In the genomic region with DNA sequence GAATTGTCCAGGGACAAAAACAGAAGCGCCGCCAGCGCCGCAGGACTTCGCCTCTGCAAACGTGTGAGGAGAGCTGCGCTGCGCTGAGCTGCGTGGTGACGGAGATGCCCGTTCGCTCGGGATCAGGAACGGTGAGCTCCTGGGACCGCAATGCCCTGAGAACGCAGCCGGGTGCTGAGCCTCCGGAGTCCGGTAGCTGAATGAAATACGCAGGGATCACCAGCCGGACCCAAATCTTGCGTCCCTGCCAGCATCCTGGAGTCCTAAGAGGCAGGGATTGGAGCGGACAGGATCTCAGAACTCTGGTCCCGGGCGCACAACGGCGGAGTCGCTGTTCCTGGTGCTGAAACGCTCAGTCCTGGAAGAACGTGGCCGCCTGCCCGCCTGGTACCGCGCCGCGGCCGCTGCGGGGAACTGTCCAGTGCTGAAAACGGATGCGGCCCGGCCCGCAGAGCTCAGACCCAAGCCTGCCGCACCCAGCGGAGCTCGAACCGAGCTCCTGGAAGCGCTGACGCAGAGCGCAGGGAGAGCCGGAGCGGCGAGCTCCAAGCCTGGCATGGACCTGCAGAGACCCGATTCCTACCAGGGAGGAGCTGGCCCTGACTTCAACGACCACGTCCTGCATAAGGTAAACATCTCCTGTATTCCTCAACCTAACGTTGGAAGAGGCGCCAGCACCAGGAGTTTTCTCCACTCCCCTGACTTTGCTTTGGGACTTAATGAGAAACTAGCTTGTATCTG, we compare ENCODE assay signal across 8 cellular contexts. TPM values are rescaled to one million over a fixed set of nuclear protein-coding genes. Genes with fewer than 3 reads are reported as not detected.
DNase-seq lines count a peak whose midpoint lies in the region; ATAC-seq and TF ChIP-seq lines count a peak whose summit lies in the region.

No MANE protein-coding gene starts in this region.

- no peak overlapping the region for H3K27ac Mint-ChIP-seq in activated naive CD4-positive, alpha-beta T cell treated with anti-CD3 and anti-CD28 coated beads for 36 hours

- 17 to 29% methylated on average over 2 to 43 of the region's 57 CpGs for WGBS in upper lobe of left lung, 2 donors

- H3K27ac ChIP-seq in RWPE1: no peak overlapping the region
- no peak overlapping the region for H3K27ac ChIP-seq in upper lobe of left lung

- H3K4me1 Mint-ChIP-seq in activated naive CD4-positive, alpha-beta T cell treated with anti-CD3 and anti-CD28 coated beads for 36 hours (ENCODE audit: low read depth): no peaks in the 10 kb centered on the region

- POLR2A ChIA-PET in RWPE1 (lab: Yijun Ruan, JAX; ENCODE audit: low non-redundant PET): no interaction called here

- intact Hi-C loops in activated naive CD4-positive, alpha-beta T cell treated with anti-CD3 and anti-CD28 coated beads for 36 hours (cut with micrococcal nuclease): loop anchor here (5.0 kb wide), 1 partner anchor 66 kb away; a partner anchor contains a TSS
- intact Hi-C loops in Right ventricle myocardium superior (cut with DNase I): no loop called here

- no peak for TF ChIP-seq CTCF in RWPE1 (conservative IDR thresholded peaks at IDR 0.05; ENCODE audit: low read depth)
- TF ChIP-seq CTCF in upper lobe of left lung (IDR thresholded peaks at IDR 0.05): peak in 1 of 6 experiments; percentile 9

- DNase-seq in ELF-1 (ENCODE audit: low read depth, low spot score) (peak; percentile 96), RWPE1 (ENCODE audit: low spot score) (peak; percentile 68), Right ventricle myocardium superior (peak; percentile 88), pons (ENCODE audit: low spot score) (peak; percentile 12), upper lobe of left lung (peak; percentile 83 to 94), NCI-H2107 (lab: John Stamatoyannopoulos, UW) (no peak)
- DNase-seq in activated naive CD4-positive, alpha-beta T cell treated with anti-CD3 and anti-CD28 coated beads for 36 hours: peak; percentile 90

- no peak for TF ChIP-seq EP300 in upper lobe of left lung (IDR thresholded peaks at IDR 0.05)

- peak; percentile 96 for ATAC-seq in Right ventricle myocardium superior (ENCODE audit: poor library complexity)
- peak; percentile 93 to 97 for ATAC-seq in upper lobe of left lung (ENCODE audit: low FRiP score in 2 of 2)
- ATAC-seq in GM19035 (IDR thresholded peaks at IDR 0.05; ENCODE audit: unreplicated experiment): no peak

- H3K36me3 Mint-ChIP-seq in activated naive CD4-positive, alpha-beta T cell treated with anti-CD3 and anti-CD28 coated beads for 36 hours (ENCODE audit: low read depth): no peaks in the 10 kb centered on the region

- CTCF ChIA-PET in RWPE1 (lab: Yijun Ruan, JAX): interaction anchor here (0.6 to 1.0 kb wide), 2 partner anchors 66 to 120 kb away, joined by 3 read pairs; a partner anchor contains a TSS
- CTCF ChIA-PET in activated naive CD4-positive, alpha-beta T cell treated with anti-CD3 and anti-CD28 coated beads for 36 hours (lab: Charles Lee): interaction anchor here (0.6 to 2.2 kb wide), 4 partner anchors 14 to 178 kb away, joined by 3 to 9 read pairs (median 4); a partner anchor contains a TSS

- H3K4me1 ChIP-seq in upper lobe of left lung: peaks cover 0 to 4% (median 0%) of the 10 kb centered on the region in 4 donors

- H3K9me3 Mint-ChIP-seq in activated naive CD4-positive, alpha-beta T cell treated with anti-CD3 and anti-CD28 coated beads for 36 hours: no peaks in the 10 kb centered on the region

- H3K4me3 ChIP-seq in upper lobe of left lung: no peak overlapping the region

- H3K27me3 Mint-ChIP-seq in activated naive CD4-positive, alpha-beta T cell treated with anti-CD3 and anti-CD28 coated beads for 36 hours (ENCODE audit: low read depth): peaks cover 35% of the 10 kb centered on the region

- no peak overlapping the region for H3K4me3 Mint-ChIP-seq in activated naive CD4-positive, alpha-beta T cell treated with anti-CD3 and anti-CD28 coated beads for 36 hours

- H3K36me3 ChIP-seq in upper lobe of left lung: no peaks in the 10 kb centered on the region

- TF ChIP-seq POLR2A in upper lobe of left lung (IDR thresholded peaks at IDR 0.05): no peak

- H3K27me3 ChIP-seq in upper lobe of left lung: no peaks in the 10 kb centered on the region

- H3K9me3 ChIP-seq in upper lobe of left lung: no peaks in the 10 kb centered on the region

RNA-seq across cellular contexts. Expression of a gene that starts 41.5 kb away (rescaled TPM):
- not detected for total RNA-seq in activated naive CD4-positive, alpha-beta T cell treated with anti-CD3 and anti-CD28 coated beads for 36 hours
- not detected for total RNA-seq in Right ventricle myocardium superior
- 10 to 100 TPM; 14.5 to 70.2 (median 33.4) TPM for total RNA-seq in upper lobe of left lung

RNA-seq across cellular contexts. Expression of a gene that starts 47.7 kb away (rescaled TPM):
- not detected for total RNA-seq in activated naive CD4-positive, alpha-beta T cell treated with anti-CD3 and anti-CD28 coated beads for 36 hours
- total RNA-seq in Right ventricle myocardium superior (0.38 TPM), upper lobe of left lung (10 to 100 TPM in 2 of 6 donors, 1 to 10 TPM in 4; 3.6 to 15.6 (median 6.7) TPM)

Comparison
In these comparisons a context has a peak if more than half of its experiments do, and no peak if none do; other contexts are left out.
1. RNA of a gene that starts 41.5 kb away (total RNA-seq): 14.5 to 70.2 TPM in upper lobe of left lung; not detected in Right ventricle myocardium superior (single experiment) and not detected in activated naive CD4-positive, alpha-beta T cell treated with anti-CD3 and anti-CD28 coated beads for 36 hours; every median in the first group is over 10 times any median in the second.